ENCODE assay signal across 18 cellular contexts in genomic region chr7:19290936-19291335, GRCh38.
"Had no signal": no experiment of that assay in that cellular context is flagged by ENCODE, and none has a peak within 500 bp of the region (broad histone marks: within the 10 kb centered on the region; RNA-seq: fewer than 3 reads in every experiment).

No MANE protein-coding gene starts in this region.

- DNase-seq: activated B cell treated with CpG ODN at 0.5 μM for 24 hours; activated CD4-positive, alpha-beta T cell treated with anti-CD3 and anti-CD28 coated beads, Interleukin-2, amount 10 ng/mL, durations not matched to agents 24 days and 14 days; activated CD8-positive, alpha-beta T cell treated with anti-CD3 and anti-CD28 coated beads for 36 hours; activated naive CD4-positive, alpha-beta T cell treated with anti-CD3 and anti-CD28 coated beads for 36 hours; activated T-cell treated with anti-CD3 and anti-CD28 coated beads, Interleukin-2, amount 50 U/mL, for 1 hour; anterior cingulate cortex; central memory CD4-positive, alpha-beta T cell; colonic mucosa; endodermal cell; foreskin fibroblast; hippocampal formation; lower lobe of right lung; stimulated activated naive B cell treated with anti-CD40 and anti-IgM and Interleukin-4, amounts not matched to agents 10 μg/mL and 1 μg/mL and 100 μg/mL, for 72 hours; upper lobe of right lung had no signal

- H3K9ac ChIP-seq: parathyroid adenoma had no signal

- H3K36me3 ChIP-seq: colonic mucosa, lower lobe of right lung, thoracic aorta, upper lobe of right lung had no signal

- H3K27ac ChIP-seq: colonic mucosa, epithelial cell of prostate, lower lobe of right lung, parathyroid adenoma, thoracic aorta, upper lobe of right lung had no signal

- H3K4me3 ChIP-seq: colonic mucosa, lower lobe of right lung, thoracic aorta, upper lobe of right lung had no signal

- ATAC-seq: activated CD8-positive, alpha-beta T cell treated with anti-CD3 and anti-CD28 coated beads for 36 hours; lower lobe of right lung; natural killer cell treated with Interleukin-12 subunit alpha and Interleukin-12 subunit beta and Interleukin-15 and Interleukin-18, amount 100 ng/mL, for 72 hours; stimulated activated naive B cell treated with anti-CD40 and anti-IgM and Interleukin-4, amounts not matched to agents 10 μg/mL and 1 μg/mL and 100 μg/mL, for 72 hours; upper lobe of right lung had no signal

- H3K79me2 ChIP-seq: parathyroid adenoma had no signal

- H3K4me1 ChIP-seq: colonic mucosa, lower lobe of right lung, parathyroid adenoma, upper lobe of right lung had no signal

- H3K9me3 ChIP-seq: colonic mucosa, lower lobe of right lung, thoracic aorta, upper lobe of right lung had no signal

- H2AFZ ChIP-seq: parathyroid adenoma had no signal

- H3K27me3 ChIP-seq: colonic mucosa, upper lobe of right lung had no signal
